8 cellular contexts compared by ENCODE assay signal in the genomic region with DNA sequence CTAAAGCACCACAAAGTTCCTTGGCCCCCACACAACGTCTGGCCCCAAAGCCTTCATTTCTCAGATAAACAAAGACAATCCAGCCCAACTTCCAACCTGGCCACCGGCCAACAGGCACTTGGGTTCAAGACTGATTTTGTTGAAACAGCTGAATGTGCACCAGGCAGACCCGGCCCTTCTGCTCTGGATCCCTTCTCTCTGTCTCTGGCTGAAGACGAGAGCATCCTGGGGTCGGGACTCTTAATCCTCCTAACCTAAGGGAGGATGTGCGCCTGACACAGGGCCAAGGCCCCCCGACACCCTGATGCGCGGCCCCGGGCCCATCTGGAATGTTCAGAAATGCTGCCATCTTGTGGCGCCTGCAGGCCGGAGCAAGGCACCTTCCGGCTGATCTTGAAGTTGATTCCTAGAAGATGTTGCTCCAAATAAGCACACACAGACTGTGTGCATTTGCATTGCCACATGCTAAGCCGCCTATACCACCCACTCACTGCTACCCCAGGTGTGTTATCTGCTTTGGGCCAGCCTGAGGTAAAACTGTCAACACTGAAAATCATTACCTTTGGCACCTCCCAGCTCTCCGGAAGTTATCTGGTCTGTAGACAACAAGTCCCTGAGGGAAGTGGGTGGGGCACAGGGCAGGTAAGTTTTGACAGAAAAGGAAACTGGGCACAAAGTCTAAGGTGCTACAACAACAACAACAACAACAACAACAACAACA.
DNase-seq lines count a peak whose midpoint lies in the region; ATAC-seq, FAIRE-seq and TF ChIP-seq lines count a peak whose summit lies in the region.

No MANE protein-coding gene starts in this region.

- H3K18ac ChIP-seq in neuronal stem cell (ENCODE audit: low read length): no peak overlapping the region

- no peaks in the 10 kb centered on the region; the same call in 1 of the 2 replicates for H4K20me1 ChIP-seq in GM23338 (replicated peaks; ENCODE audit: insufficient read depth)

- no peaks in the 10 kb centered on the region for H3K79me2 ChIP-seq in GM23338 (replicated peaks; ENCODE audit: insufficient read depth)

- DNase-seq in D721Med (ENCODE audit: insufficient read length, low spot score): peak; percentile 18
- peak; percentile 89 for DNase-seq in GM23338 (ENCODE audit: low spot score)
- DNase-seq in SK-N-DZ (ENCODE audit: low spot score): peak; percentile 14
- DNase-seq in fibroblast of peridontal ligament (ENCODE audit: extremely low read depth): peak; percentile 38
- DNase-seq in neuronal stem cell (ENCODE audit: low spot score): peak; percentile 38
- DNase-seq in stimulated activated naive CD4-positive, alpha-beta T cell (lab: John Stamatoyannopoulos, UW): no peak

- H3K4ac ChIP-seq in neuronal stem cell (ENCODE audit: low read length): no peak overlapping the region

- H3K9me2 ChIP-seq in GM23338 (ENCODE audit: insufficient read depth): no peaks in the 10 kb centered on the region

- H3K23ac ChIP-seq in neuronal stem cell (ENCODE audit: low read depth, low read length, poor library complexity): no peak overlapping the region

- no peaks in the 10 kb centered on the region for H3K4me1 ChIP-seq in GM23338 (ENCODE audit: insufficient read depth)
- peaks cover 0 to 6% of the 10 kb centered on the region in 2 donors for H3K4me1 ChIP-seq in neuronal stem cell (ENCODE audit: control insufficient read depth in 2 of 2, insufficient read depth in 1 of 2, low read depth in 1 of 2, low read length in 2 of 2)

- H3K27me3 Mint-ChIP-seq in GM23338 (ENCODE audit: insufficient read depth, low read depth, poor library complexity): peaks cover 3% of the 10 kb centered on the region

- H3K14ac ChIP-seq in neuronal stem cell (ENCODE audit: low read length): no peak overlapping the region

- H3K79me1 ChIP-seq in neuronal stem cell (ENCODE audit: low read depth, low read length): no peaks in the 10 kb centered on the region

- no peak overlapping the region for H3K27ac Mint-ChIP-seq in GM23338

- no peaks in the 10 kb centered on the region; the same call in 2 of the 3 replicates for H3K9me3 Mint-ChIP-seq in GM23338

- H2BK15ac ChIP-seq in neuronal stem cell (ENCODE audit: low read length): no peak overlapping the region

- H3F3A ChIP-seq in GM23338 (replicated peaks; ENCODE audit: low read depth): no peaks in the 10 kb centered on the region

- H3K27ac ChIP-seq in GM23338 (ENCODE audit: low read depth) (no peak overlapping the region), neuronal stem cell (replicated peaks; ENCODE audit: low read length) (no peak overlapping the region)

- no peak overlapping the region for H2BK5ac ChIP-seq in neuronal stem cell (ENCODE audit: low read length)

- no peaks in the 10 kb centered on the region for H3K36me3 Mint-ChIP-seq in GM23338 (ENCODE audit: low read depth)

- TF ChIP-seq CTCF in D721Med (IDR thresholded peaks at IDR 0.05; ENCODE audit: insufficient read depth, missing control alignments) (peak; percentile 64), GM23338 (conservative IDR thresholded peaks at IDR 0.05; ENCODE audit: low read depth in 2 of 2) (peak; percentile 85 to 89)

- H4K8ac ChIP-seq in neuronal stem cell (ENCODE audit: low read depth, low read length): no peak overlapping the region

- no CpG with 5 or more reads among the region's 15 CpGs for WGBS in neuronal stem cell (ENCODE audit: extremely low coverage in 2 of 2, insufficient read length in 2 of 2, insufficient replicate concordance in 1 of 2), 2 donors

- H3K4me2 ChIP-seq in GM23338 (no peak overlapping the region), neuronal stem cell (ENCODE audit: insufficient read depth, low read length, poor library complexity, severe bottlenecking) (no peak overlapping the region)

- H2BK120ac ChIP-seq in neuronal stem cell (ENCODE audit: low read depth, low read length): no peak overlapping the region

- no peak overlapping the region for H4K91ac ChIP-seq in neuronal stem cell (ENCODE audit: low read depth, low read length, poor library complexity)

- no peak for FAIRE-seq in D721Med (lab: Jason Lieb, UNC)

- ATAC-seq in GM23338 (peak; percentile 98), GM21381 (IDR thresholded peaks at IDR 0.05; ENCODE audit: unreplicated experiment) (no peak), HG03442 (IDR thresholded peaks at IDR 0.05; ENCODE audit: unreplicated experiment) (no peak)

- no peak overlapping the region for H2AK5ac ChIP-seq in neuronal stem cell (ENCODE audit: low read depth, low read length)

- no peak overlapping the region for H3K4me3 Mint-ChIP-seq in GM23338

- H3K9ac ChIP-seq in neuronal stem cell (ENCODE audit: low read depth, low read length, poor library complexity): no peak overlapping the region

- no peaks in the 10 kb centered on the region for H3K27me3 ChIP-seq in GM23338 (ENCODE audit: insufficient read depth)
- peaks cover 0 to 15% (median 0%) of the 10 kb centered on the region in 3 experiments for H3K27me3 ChIP-seq in neuronal stem cell (ENCODE audit: control insufficient read depth in 3 of 3, insufficient read depth in 3 of 3, low read depth in 1 of 3, low read length in 3 of 3)

- H3K4me3 ChIP-seq in GM23338: no peak overlapping the region
- no peak overlapping the region for H3K4me3 ChIP-seq in neuronal stem cell (ENCODE audit: low read length in 2 of 2)

- peak overlapping the region; percentile 92 for H2AFZ ChIP-seq in GM23338
- H2AFZ ChIP-seq in neuronal stem cell (ENCODE audit: low read length): peak overlapping the region; percentile 70

- no peaks in the 10 kb centered on the region for H3K36me3 ChIP-seq in GM23338 (ENCODE audit: insufficient read depth)
- no peaks in the 10 kb centered on the region for H3K36me3 ChIP-seq in neuronal stem cell (replicated peaks in 1 of 2; ENCODE audit: control insufficient read depth in 2 of 2, insufficient read depth in 2 of 2, low read length in 2 of 2)

- H3K9me3 ChIP-seq in neuronal stem cell (replicated peaks in 1 of 2; ENCODE audit: control insufficient read depth in 2 of 2, insufficient read depth in 1 of 2, low read depth in 1 of 2, low read length in 2 of 2): no peaks in the 10 kb centered on the region

- peaks cover 2% of the 10 kb centered on the region; the same call in 2 of the 3 replicates for H3K4me1 Mint-ChIP-seq in GM23338

- no peak overlapping the region for H2BK12ac ChIP-seq in neuronal stem cell (ENCODE audit: low read length)

TF ChIP-seq in GM23338, 12 proteins besides CTCF, POLR2A, EP300 and RAD21 (continues in another document):
- TF ChIP-seq EZH2phosphoT487 (IDR thresholded peaks at IDR 0.05; ENCODE audit: unreplicated experiment) (no peak), JUNB (IDR thresholded peaks at IDR 0.05; ENCODE audit: unreplicated experiment) (no peak)
- TF ChIP-seq, protein P1, sequence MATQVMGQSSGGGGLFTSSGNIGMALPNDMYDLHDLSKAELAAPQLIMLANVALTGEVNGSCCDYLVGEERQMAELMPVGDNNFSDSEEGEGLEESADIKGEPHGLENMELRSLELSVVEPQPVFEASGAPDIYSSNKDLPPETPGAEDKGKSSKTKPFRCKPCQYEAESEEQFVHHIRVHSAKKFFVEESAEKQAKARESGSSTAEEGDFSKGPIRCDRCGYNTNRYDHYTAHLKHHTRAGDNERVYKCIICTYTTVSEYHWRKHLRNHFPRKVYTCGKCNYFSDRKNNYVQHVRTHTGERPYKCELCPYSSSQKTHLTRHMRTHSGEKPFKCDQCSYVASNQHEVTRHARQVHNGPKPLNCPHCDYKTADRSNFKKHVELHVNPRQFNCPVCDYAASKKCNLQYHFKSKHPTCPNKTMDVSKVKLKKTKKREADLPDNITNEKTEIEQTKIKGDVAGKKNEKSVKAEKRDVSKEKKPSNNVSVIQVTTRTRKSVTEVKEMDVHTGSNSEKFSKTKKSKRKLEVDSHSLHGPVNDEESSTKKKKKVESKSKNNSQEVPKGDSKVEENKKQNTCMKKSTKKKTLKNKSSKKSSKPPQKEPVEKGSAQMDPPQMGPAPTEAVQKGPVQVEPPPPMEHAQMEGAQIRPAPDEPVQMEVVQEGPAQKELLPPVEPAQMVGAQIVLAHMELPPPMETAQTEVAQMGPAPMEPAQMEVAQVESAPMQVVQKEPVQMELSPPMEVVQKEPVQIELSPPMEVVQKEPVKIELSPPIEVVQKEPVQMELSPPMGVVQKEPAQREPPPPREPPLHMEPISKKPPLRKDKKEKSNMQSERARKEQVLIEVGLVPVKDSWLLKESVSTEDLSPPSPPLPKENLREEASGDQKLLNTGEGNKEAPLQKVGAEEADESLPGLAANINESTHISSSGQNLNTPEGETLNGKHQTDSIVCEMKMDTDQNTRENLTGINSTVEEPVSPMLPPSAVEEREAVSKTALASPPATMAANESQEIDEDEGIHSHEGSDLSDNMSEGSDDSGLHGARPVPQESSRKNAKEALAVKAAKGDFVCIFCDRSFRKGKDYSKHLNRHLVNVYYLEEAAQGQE (IDR thresholded peaks at IDR 0.05; ENCODE audit: unreplicated experiment): no peak

Comparison
In these comparisons a context has a peak if more than half of its experiments do, and no peak if none do; other contexts are left out.
1. DNase-seq: peak in D721Med (single experiment), GM23338 (single experiment), SK-N-DZ (single experiment), fibroblast of peridontal ligament (single experiment) and neuronal stem cell (single experiment); none in stimulated activated naive CD4-positive, alpha-beta T cell (0 of 6).